In genomic region chrX:129540725-129541184, GRCh38 we compare ENCODE assay signal across 8 cellular contexts. TPM values are rescaled to one million over a fixed set of nuclear protein-coding genes. Genes with fewer than 3 reads are reported as not detected.
A peak's percentile ranks its signal among the peaks of the same experiment; 100 is the strongest.
DNase-seq lines count a peak whose midpoint lies in the region; ATAC-seq, FAIRE-seq and TF ChIP-seq lines count a peak whose summit lies in the region.

No MANE protein-coding gene starts in this region.

- peak overlapping the region; percentile 55 for H3K9ac ChIP-seq in mucosa of stomach (ENCODE audit: low read length)

- H3K36me3 ChIP-seq in PC-9 (ENCODE audit: low read depth) (peaks cover 24% of the 10 kb centered on the region; the same call in 1 of the 2 replicates), mucosa of stomach (ENCODE audit: control insufficient read depth, insufficient read depth, low read length) (no peaks in the 10 kb centered on the region)

- H3K27me3 ChIP-seq in PC-9 (ENCODE audit: insufficient read depth, low read depth) (no peaks in the 10 kb centered on the region), mucosa of stomach (ENCODE audit: control insufficient read depth, insufficient read depth, low read length) (no peaks in the 10 kb centered on the region)

- CTCF ChIA-PET in PC-9 (lab: Charles Lee), result interaction anchor here (0.6 kb wide), 2 partner anchors 41 to 547 kb away, joined by 3 read pairs; no protein-coding TSS in a partner anchor

- peaks cover 11% of the 10 kb centered on the region for H3K4me1 ChIP-seq in PC-9 (replicated peaks; ENCODE audit: insufficient read depth)
- peaks cover 5% of the 10 kb centered on the region for H3K4me1 ChIP-seq in mucosa of stomach (ENCODE audit: control insufficient read depth, insufficient read depth, low read length)

- no peaks in the 10 kb centered on the region for H3K9me2 ChIP-seq in PC-9 (ENCODE audit: insufficient read depth)

- intact Hi-C loops in PC-9 (cut with micrococcal nuclease; ENCODE audit: unreplicated experiment), result loop anchor here (1.0 kb wide), 1 partner anchor 18 kb away; no protein-coding TSS in a partner anchor

- ATAC-seq in HG02852 (IDR thresholded peaks at IDR 0.05; ENCODE audit: unreplicated experiment) (peak; percentile 42), GM18505 (IDR thresholded peaks at IDR 0.05; ENCODE audit: unreplicated experiment) (no peak), GM18873 (IDR thresholded peaks at IDR 0.05; ENCODE audit: low FRiP score, unreplicated experiment) (no peak)

- TSS peak; percentile 50 for BruUV-seq in PC-9 (replicated peaks; lab: Mats Ljungman, UMichigan)

- no peak for FAIRE-seq in GM12892 (lab: Jason Lieb, UNC)

- no peaks in the 10 kb centered on the region for H3F3A ChIP-seq in PC-9 (ENCODE audit: insufficient read depth, low read depth)

- no peak overlapping the region for H3K27ac ChIP-seq in PC-9

- DNase-seq in GM12892 (ENCODE audit: insufficient read length), result peak; percentile 15
- DNase-seq in PC-9, result peak; percentile 22 to 50
- peak; percentile 39 for DNase-seq in ecto neural progenitor cell (ENCODE audit: low spot score)
- no peak for DNase-seq in NCI-H226

- H3K4me3 ChIP-seq in PC-9 (peak overlapping the region; percentile 70), mucosa of stomach (ENCODE audit: low read length) (peak overlapping the region; percentile 56)

- H3K4me2 ChIP-seq in PC-9, result peak overlapping the region; percentile 86

- peak overlapping the region; percentile 85 for H2AFZ ChIP-seq in PC-9

- no peak for TF ChIP-seq CTCF in PC-9 (conservative IDR thresholded peaks at IDR 0.05)

- H3K79me2 ChIP-seq in PC-9 (ENCODE audit: low read depth), result peaks cover 21% of the 10 kb centered on the region

- POLR2A ChIA-PET in PC-9 (lab: Charles Lee; ENCODE audit: unreplicated experiment), result interaction anchor here (0.8 kb wide), 1 partner anchor 53 kb away, joined by 5 read pairs; no protein-coding TSS in a partner anchor

- no peaks in the 10 kb centered on the region; the same call in 1 of the 2 replicates for H4K20me1 ChIP-seq in PC-9 (ENCODE audit: insufficient read depth)

- TF ChIP-seq POLR2A in GM12892 (IDR thresholded peaks at IDR 0.05; ENCODE audit: low read depth, low read length), result no peak
- no peak for TF ChIP-seq POLR2A in GM18505 (IDR thresholded peaks at IDR 0.05; ENCODE audit: borderline replicate concordance, extremely low read depth, insufficient read depth, insufficient read length)

- no peaks in the 10 kb centered on the region for H3K9me3 ChIP-seq in PC-9 (ENCODE audit: insufficient read depth, low read depth)
- H3K9me3 ChIP-seq in mucosa of stomach (ENCODE audit: control insufficient read depth, low read length), result no peaks in the 10 kb centered on the region

RNA-seq across cellular contexts. Expression of gene OCRL, which starts 0.7 kb away (rescaled TPM):
- polyA plus RNA-seq in GM12892 (2012; ENCODE audit: missing spikeins), result 2.6 TPM
- total RNA-seq in PC-9 (2021), result 40.3 and 41.4 TPM in 2 replicates

RNA-seq across cellular contexts. Expression of gene SMARCA1, which starts 17.5 kb away (rescaled TPM):
- not detected for polyA plus RNA-seq in GM12892 (2012; ENCODE audit: missing spikeins)
- 88.5 and 92.6 TPM in 2 replicates for total RNA-seq in PC-9 (2021)
